In the genomic region with DNA sequence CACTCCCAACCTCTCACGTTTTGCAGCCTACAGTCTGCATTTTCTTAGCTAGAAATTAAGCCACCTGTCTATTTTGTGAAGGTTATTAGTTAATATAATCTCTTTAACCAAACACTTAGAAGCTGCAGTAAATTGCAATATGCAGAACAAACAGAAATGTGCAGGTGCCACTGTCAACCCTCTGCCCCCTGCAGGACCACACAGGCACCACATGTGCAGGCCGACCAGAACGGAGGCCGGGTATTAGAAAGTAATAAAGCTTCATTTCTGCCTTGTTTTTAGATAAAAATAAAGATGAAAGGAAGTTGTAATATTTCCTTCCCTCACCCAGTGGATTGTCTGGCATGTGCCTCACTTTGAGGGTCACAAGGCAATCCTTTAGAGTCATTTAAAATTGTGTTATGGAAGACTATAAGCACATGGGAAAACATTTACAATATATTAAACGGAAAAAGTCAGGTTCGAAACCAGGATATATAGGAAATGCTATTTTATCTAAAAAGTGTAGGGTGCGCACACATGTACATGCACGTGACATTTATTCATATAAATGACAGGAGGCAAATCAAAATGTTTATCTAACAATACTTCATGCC, we compare ENCODE assay signal across 7 cellular contexts.
A peak's percentile ranks its signal among the peaks of the same experiment; 100 is the strongest.
DNase-seq lines count a peak whose midpoint lies in the region; ATAC-seq and TF ChIP-seq lines count a peak whose summit lies in the region.

No MANE protein-coding gene starts in this region.

- peak; percentile 90 for TF ChIP-seq CTCF in GM13977 (IDR thresholded peaks at IDR 0.05; ENCODE audit: extremely low read depth, insufficient read depth, missing control alignments)
- TF ChIP-seq CTCF in astrocyte of the spinal cord (IDR thresholded peaks at IDR 0.05; ENCODE audit: low read depth, low read length) = peak; percentile 61

- DNase-seq in GM13977 (ENCODE audit: low spot score) (peak; percentile 76), T follicular helper cell (ENCODE audit: low read depth) (peak; percentile 24), astrocyte of the spinal cord (ENCODE audit: low read depth, low spot score) (no peak), left kidney (ENCODE audit: low read depth, low spot score) (peak; percentile 35), NCI-H2029 treated with DMSO at 0.1 percent for 48 hours (lab: John Stamatoyannopoulos, UW) (no peak)
- peak; percentile 69 for DNase-seq in stimulated activated CD8-positive, alpha-beta memory T cell treated with anti-CD3 and anti-CD28 coated beads, Interleukin-4, amount 100 ng/mL, for 48 hours

- no peak overlapping the region for H3K4me3 ChIP-seq in astrocyte of the spinal cord (ENCODE audit: low read depth, low read length)

- in situ Hi-C loops in GM13977 (cut with MboI; ENCODE audit: low pct_unique_long_range_greater_than_20kb, low sequenced_read_pairs, unreplicated experiment) = no loop called here
- in situ Hi-C loops in astrocyte of the spinal cord (cut with HindIII; ENCODE audit: low sequenced_read_pairs) = no loop called here

- ATAC-seq in HG02759 (IDR thresholded peaks at IDR 0.05; ENCODE audit: unreplicated experiment) = peak; percentile 68

Comparison
In these comparisons a context has a peak if more than half of its experiments do, and no peak if none do; other contexts are left out.
1. DNase-seq: peak in GM13977 (single experiment), T follicular helper cell (single experiment), left kidney (single experiment) and stimulated activated CD8-positive, alpha-beta memory T cell treated with anti-CD3 and anti-CD28 coated beads, Interleukin-4, amount 100 ng/mL, for 48 hours (single experiment); none in astrocyte of the spinal cord (single experiment) and NCI-H2029 treated with DMSO at 0.1 percent for 48 hours (single experiment).